ENCODE assay signal across 29 cellular contexts in the genomic region with DNA sequence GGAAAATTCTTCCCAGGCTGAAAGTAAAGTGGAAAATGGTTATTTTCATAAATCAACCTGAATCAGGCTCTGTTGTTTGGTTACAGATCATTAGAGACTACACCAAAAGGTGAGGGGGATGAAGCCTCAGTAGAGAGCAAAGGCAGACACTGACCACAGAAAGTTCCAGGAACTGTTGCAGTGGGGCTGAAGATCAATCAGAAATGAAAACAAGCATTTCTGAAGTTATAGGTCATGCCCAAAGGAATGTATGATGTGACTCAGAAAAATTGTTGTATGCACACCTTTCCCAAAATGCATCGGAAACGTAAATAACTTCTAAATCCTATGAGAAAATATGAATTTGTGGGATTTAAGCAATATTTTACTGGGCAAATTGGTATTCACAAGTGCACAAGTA.
"Had no signal": no experiment of that assay in that cellular context is flagged by ENCODE, and none has a peak within 500 bp of the region (broad histone marks: within the 10 kb centered on the region; RNA-seq: fewer than 3 reads in every experiment).

No MANE protein-coding gene starts in this region.

- H3K36me3 ChIP-seq: ascending aorta, esophagus muscularis mucosa, gastrocnemius medialis had no signal

- DNase-seq: activated CD4-positive, alpha-beta memory T cell treated with anti-CD3 and anti-CD28 coated beads, Interleukin-2, amount 10 ng/mL, durations not matched to agents 7 days and 5 days; activated CD4-positive, alpha-beta T cell treated with anti-CD3 and anti-CD28 coated beads for 1 hour; activated CD4-positive, alpha-beta T cell treated with anti-CD3 and anti-CD28 coated beads for 4 hours; activated CD4-positive, alpha-beta T cell treated with anti-CD3 and anti-CD28 coated beads, Interleukin-2, amount 10 ng/mL, durations not matched to agents 7 days and 5 days; activated CD4-positive, alpha-beta T cell treated with anti-CD3 and anti-CD28 coated beads, Interleukin-2, amount 50 U/mL, for 4 hours; activated CD8-positive, alpha-beta memory T cell treated with anti-CD3 and anti-CD28 coated beads, Interleukin-2, amount 50 U/mL, for 48 hours; activated gamma-delta T cell; activated naive CD4-positive, alpha-beta T cell; activated naive CD4-positive, alpha-beta T cell treated with anti-CD3 and anti-CD28 coated beads, Interleukin-2, amount 10 ng/mL, durations not matched to agents 7 days and 5 days; activated naive CD8-positive, alpha-beta T cell treated with anti-CD3 and anti-CD28 coated beads, Interleukin-2, amount 10 ng/mL, durations not matched to agents 7 days and 5 days; activated T-cell treated with anti-CD3 and anti-CD28 coated beads for 4 hours; activated T-cell treated with anti-CD3 and anti-CD28 coated beads, Interleukin-2, amount 50 U/mL, for 24 hours; activated T-cell treated with anti-CD3 and anti-CD28 coated beads, Interleukin-2, amount 50 U/mL, for 72 hours; body of pancreas; caudate nucleus; cortex of kidney; dermis blood vessel endothelial cell; effector CD4-positive, alpha-beta T cell; effector memory CD8-positive, alpha-beta T cell; erythroblast; gastrocnemius medialis; glutamatergic neuron; T-cell; T1000 had no signal

- H3K9me3 ChIP-seq: ascending aorta, body of pancreas, esophagus muscularis mucosa, gastrocnemius medialis had no signal

- ATAC-seq: activated naive CD4-positive, alpha-beta T cell treated with anti-CD3 and anti-CD28 coated beads, Interleukin-2, amount 50 U/mL, for 72 hours; activated T-cell treated with anti-CD3 and anti-CD28 coated beads, Interleukin-2, amount 50 U/mL, for 72 hours; body of pancreas; effector memory CD8-positive, alpha-beta T cell; foreskin keratinocyte; gastrocnemius medialis; T-cell had no signal

- H3K4me3 ChIP-seq: ascending aorta, body of pancreas, esophagus muscularis mucosa, gastrocnemius medialis had no signal

- H3K4me1 ChIP-seq: ascending aorta, body of pancreas, esophagus muscularis mucosa, foreskin keratinocyte, gastrocnemius medialis had no signal

- H3K27me3 ChIP-seq: ascending aorta, body of pancreas, esophagus muscularis mucosa, foreskin keratinocyte, gastrocnemius medialis had no signal

- H3K27ac ChIP-seq: ascending aorta, body of pancreas, esophagus muscularis mucosa, foreskin keratinocyte, gastrocnemius medialis had no signal

- FAIRE-seq: colon had no signal
